In genomic region chr4:15912961-15913630, GRCh38 we compare ENCODE assay signal across 1 cellular context.
TF ChIP-seq lines count a peak whose summit lies in the region.

No MANE protein-coding gene starts in this region.

TF ChIP-seq in IMR-90, 13 proteins besides CTCF, POLR2A, EP300 and RAD21:
- TF ChIP-seq FOS (IDR thresholded peaks at IDR 0.05; ENCODE audit: low read depth, low read length) (no peak), BHLHE40 (IDR thresholded peaks at IDR 0.05; ENCODE audit: low read depth, low read length) (no peak), CHD1 (IDR thresholded peaks at IDR 0.05; ENCODE audit: low read depth, low read length) (no peak)
TF ChIP-seq in IMR-90: peak in this region for 0.
